ENCODE assay signal across 9 cellular contexts in the genomic region with DNA sequence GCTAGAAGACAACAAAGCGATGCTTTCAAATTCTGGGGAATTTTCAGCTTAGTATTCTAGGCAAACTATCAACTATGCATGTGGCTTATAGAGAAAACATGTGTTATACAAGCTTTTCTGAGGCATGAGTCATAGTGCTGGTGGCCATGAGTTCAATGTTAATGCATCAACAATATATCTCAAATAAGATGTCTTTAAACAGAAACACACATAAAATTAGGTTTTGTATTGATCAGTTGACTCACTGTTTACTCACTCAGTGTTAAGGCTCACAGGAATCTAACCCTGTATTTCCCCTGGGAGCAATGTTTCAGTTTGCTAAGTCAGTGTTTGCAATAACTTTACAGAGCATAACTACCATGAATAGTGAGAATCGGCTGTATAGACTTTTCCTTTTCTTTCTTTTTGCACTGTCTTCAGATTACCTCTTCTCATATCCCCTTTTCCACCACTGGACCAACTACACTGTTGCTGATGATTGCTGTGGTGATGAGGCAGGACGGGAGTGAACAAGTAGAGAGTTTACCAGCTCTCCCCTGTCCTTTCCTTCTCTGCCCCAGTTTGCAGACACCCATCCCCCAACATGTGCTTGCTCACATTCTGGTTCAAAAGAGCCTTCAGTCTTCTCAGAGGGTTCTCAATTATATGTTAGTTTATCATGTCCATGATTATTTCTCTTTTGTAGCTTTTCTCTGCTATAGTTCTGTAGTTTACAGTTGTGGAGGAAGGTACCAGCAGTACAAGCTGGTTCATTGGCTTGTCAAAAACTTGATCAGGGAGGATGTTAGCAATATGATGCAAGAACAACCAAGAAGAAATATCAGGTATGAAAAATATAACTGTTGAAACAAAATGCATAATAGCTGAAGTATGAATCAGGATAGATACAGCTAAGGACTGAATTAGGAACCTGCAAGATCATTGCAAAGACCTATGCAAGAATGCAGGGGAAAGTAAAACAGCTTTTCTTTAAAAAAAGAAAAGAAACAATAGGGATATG. TPM values are rescaled to one million over a fixed set of nuclear protein-coding genes. Genes with fewer than 3 reads are reported as not detected.
DNase-seq lines count a peak whose midpoint lies in the region; ATAC-seq, FAIRE-seq and TF ChIP-seq lines count a peak whose summit lies in the region.
"Had no signal": no experiment of that assay in that cellular context is flagged by ENCODE, and none has a peak within 500 bp of the region (broad histone marks: within the 10 kb centered on the region; RNA-seq: fewer than 3 reads in every experiment).

No MANE protein-coding gene starts in this region.

- H3K36me3 ChIP-seq in MG63 (no peaks in the 10 kb centered on the region), bronchial epithelial cell (ENCODE audit: control insufficient read depth, insufficient read depth, low read length) (no peaks in the 10 kb centered on the region), skeletal muscle satellite cell (ENCODE audit: insufficient read depth, low read length) (no peaks in the 10 kb centered on the region), transverse colon (no peaks in the 10 kb centered on the region)

- H3K9me3 Mint-ChIP-seq in T-helper 2 cell treated with Interferon-gamma antibody and Interleukin-4, amounts not matched to agents 5 μg/mL and 100 μg/mL, for 36 hours, result peaks cover 31% of the 10 kb centered on the region

- H3K27me3 ChIP-seq in MG63 (peaks cover 17% of the 10 kb centered on the region; the same call in 1 of the 2 replicates), bronchial epithelial cell (ENCODE audit: control insufficient read depth, insufficient read depth, low read length) (no peaks in the 10 kb centered on the region), skeletal muscle satellite cell (ENCODE audit: control insufficient read depth, insufficient read depth, low read length) (peaks cover 5% of the 10 kb centered on the region), transverse colon (no peaks in the 10 kb centered on the region)

- peak overlapping the region; percentile 84 for H3K27ac Mint-ChIP-seq in T-helper 2 cell treated with Interferon-gamma antibody and Interleukin-4, amounts not matched to agents 5 μg/mL and 100 μg/mL, for 36 hours

- TF ChIP-seq CTCF in bronchial epithelial cell (IDR thresholded peaks at IDR 0.05; ENCODE audit: insufficient read depth, low read length, severe bottlenecking) (no peak), transverse colon (IDR thresholded peaks at IDR 0.05) (no peak)

- peaks cover 30% of the 10 kb centered on the region for H3K4me1 Mint-ChIP-seq in T-helper 2 cell treated with Interferon-gamma antibody and Interleukin-4, amounts not matched to agents 5 μg/mL and 100 μg/mL, for 36 hours (ENCODE audit: low read depth)

- WGBS in transverse colon (ENCODE audit: low coverage in 1 of 2), 2 donors, result 51 to 88% methylated on average over 2 to 3 of the region's 3 CpGs

- no peak for ATAC-seq in GM19395 (IDR thresholded peaks at IDR 0.05; ENCODE audit: unreplicated experiment)

- TF ChIP-seq EP300 in transverse colon (IDR thresholded peaks at IDR 0.05; ENCODE audit: low read depth), result no peak

- H3K9me3 ChIP-seq in MG63 (no peaks in the 10 kb centered on the region), skeletal muscle satellite cell (replicated peaks; ENCODE audit: low read length) (no peaks in the 10 kb centered on the region), transverse colon (no peaks in the 10 kb centered on the region)

- H3K27ac ChIP-seq in transverse colon, result no peak overlapping the region
- H3K27ac ChIP-seq: RWPE1 had no signal

- H3K4me3 ChIP-seq in MG63 (no peak overlapping the region), bronchial epithelial cell (ENCODE audit: low read depth, low read length) (no peak overlapping the region), skeletal muscle satellite cell (ENCODE audit: low read length) (no peak overlapping the region), transverse colon (no peak overlapping the region)

- H3K9ac ChIP-seq in skeletal muscle satellite cell (ENCODE audit: low read depth, low read length), result no peak overlapping the region

- intact Hi-C loops in transverse colon (cut with DNase I; ENCODE audit: low total_unique reads), result no loop called here

- TF ChIP-seq POLR2A in transverse colon (IDR thresholded peaks at IDR 0.05), result no peak

- H3K36me3 Mint-ChIP-seq in T-helper 2 cell treated with Interferon-gamma antibody and Interleukin-4, amounts not matched to agents 5 μg/mL and 100 μg/mL, for 36 hours (ENCODE audit: low read depth), result peaks cover 20% of the 10 kb centered on the region

- H3K4me1 ChIP-seq in skeletal muscle satellite cell (ENCODE audit: control insufficient read depth, insufficient read depth, low read length) (peaks cover 5% of the 10 kb centered on the region), transverse colon (no peaks in the 10 kb centered on the region)

- peak overlapping the region; percentile 63 for H3K4me3 Mint-ChIP-seq in T-helper 2 cell treated with Interferon-gamma antibody and Interleukin-4, amounts not matched to agents 5 μg/mL and 100 μg/mL, for 36 hours

- peak overlapping the region; percentile 1 for H3K4me2 ChIP-seq in skeletal muscle satellite cell (ENCODE audit: low read length)

- no peak for DNase-seq in T-helper 2 cell treated with Interferon-gamma antibody and Interleukin-4, amounts not matched to agents 5 μg/mL and 100 μg/mL, for 36 hours (ENCODE audit: low spot score)
- DNase-seq in T-helper 2 cell (no peak), MG63 (peak; percentile 38), bronchial epithelial cell (ENCODE audit: low read depth) (peak; percentile 48), transverse colon (no peak), NCI-H526 (lab: John Stamatoyannopoulos, UW) (no peak)

- no peak for FAIRE-seq in bronchial epithelial cell (lab: Jason Lieb, UNC)

- no peaks in the 10 kb centered on the region for H3K27me3 Mint-ChIP-seq in T-helper 2 cell treated with Interferon-gamma antibody and Interleukin-4, amounts not matched to agents 5 μg/mL and 100 μg/mL, for 36 hours (ENCODE audit: low read depth)

- in situ Hi-C loops in transverse colon (cut with MboI; ENCODE audit: low pct_ligation_motif_present in 1 of 4, low pct_unique_long_range_greater_than_20kb in 1 of 4, low sequenced_read_pairs in 3 of 4), result no loop called here

RNA-seq across cellular contexts. Expression of a gene that starts 23.9 kb away (rescaled TPM):
- not detected in 2 replicates for total RNA-seq in MG63 (2014; rRNA removed; shearing (Covaris generic); ENCODE audit: low replicate concordance)
- total RNA-seq in bronchial epithelial cell, result not detected in 2 replicates
- total RNA-seq in skeletal muscle satellite cell (2012; rRNA removed), result not detected in 2 replicates
- total RNA-seq in transverse colon, result 1 to 10 TPM in 3 of 4 donors, not detected in 1; 5.0 to 8.7 (median 6.3) TPM

Comparison
In these comparisons a context has a peak if more than half of its experiments do, and no peak if none do; other contexts are left out.
1. DNase-seq: peak in MG63 (single experiment) and bronchial epithelial cell (single experiment); none in T-helper 2 cell treated with Interferon-gamma antibody and Interleukin-4, amounts not matched to agents 5 μg/mL and 100 μg/mL, for 36 hours (single experiment), T-helper 2 cell (0 of 5), transverse colon (single experiment) and NCI-H526 (0 of 2).